In genomic region chr6:125310994-125311649, GRCh38 we compare ENCODE assay signal across 1 cellular context.
A peak's percentile ranks its signal among the peaks of the same experiment; 100 is the strongest.
TF ChIP-seq lines count a peak whose summit lies in the region.

No MANE protein-coding gene starts in this region.

TF ChIP-seq in K562, 482 proteins besides CTCF, POLR2A, EP300 and RAD21 (continued from another document):
- TF ChIP-seq PHF21A (IDR thresholded peaks at IDR 0.05; ENCODE audit: borderline replicate concordance, low read depth) (no peak), DNMT1 (IDR thresholded peaks at IDR 0.05) (no peak), CHD1 (IDR thresholded peaks at IDR 0.05; ENCODE audit: low read length) (no peak), DEAF1 (CRISPR knock-in tag; IDR thresholded peaks at IDR 0.05) (peak; percentile 66), MED1 (CRISPR knock-in tag; IDR thresholded peaks at IDR 0.05; ENCODE audit: borderline replicate concordance) (no peak), PRMT5 (CRISPR knock-in tag; IDR thresholded peaks at IDR 0.05) (no peak)
